1 cellular context compared by ENCODE assay signal in the genomic region with DNA sequence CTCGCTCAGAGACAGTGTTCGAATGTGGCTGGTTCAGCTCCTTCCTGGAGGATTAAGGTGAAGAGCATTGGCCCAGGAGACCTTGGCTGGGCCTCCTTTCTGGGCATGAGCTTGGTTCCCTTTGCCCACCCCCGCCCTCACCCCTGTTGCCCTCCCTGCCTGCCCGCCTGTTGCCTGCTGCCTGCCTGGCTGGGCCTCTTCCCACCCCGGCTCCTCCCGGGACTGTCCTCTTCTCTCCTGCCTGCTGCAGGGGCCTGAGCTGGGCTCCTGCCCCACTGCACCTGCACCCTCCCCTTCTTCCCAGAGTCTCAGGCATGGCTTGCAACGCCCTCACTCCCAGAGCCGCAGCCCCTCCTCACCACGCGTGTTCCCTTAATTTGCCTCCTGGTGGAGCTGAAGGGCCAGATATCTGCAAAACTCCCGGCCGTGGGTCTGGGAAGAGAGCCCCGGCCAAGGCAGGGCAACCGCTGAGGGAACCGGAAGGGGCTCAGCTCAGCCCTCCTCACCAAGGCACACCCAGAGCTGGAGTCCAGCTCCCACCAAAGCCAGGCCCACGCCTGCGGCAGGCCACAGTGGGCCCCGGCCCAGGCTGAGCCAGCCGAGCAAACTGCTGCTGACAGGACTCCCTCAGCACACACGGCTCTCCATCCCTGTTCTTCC.
TF ChIP-seq lines count a peak whose summit lies in the region.

No MANE protein-coding gene starts in this region.

TF ChIP-seq in SK-N-SH, 30 proteins besides CTCF, POLR2A, EP300 and RAD21 (continued from another document):
- TF ChIP-seq, protein P1, sequence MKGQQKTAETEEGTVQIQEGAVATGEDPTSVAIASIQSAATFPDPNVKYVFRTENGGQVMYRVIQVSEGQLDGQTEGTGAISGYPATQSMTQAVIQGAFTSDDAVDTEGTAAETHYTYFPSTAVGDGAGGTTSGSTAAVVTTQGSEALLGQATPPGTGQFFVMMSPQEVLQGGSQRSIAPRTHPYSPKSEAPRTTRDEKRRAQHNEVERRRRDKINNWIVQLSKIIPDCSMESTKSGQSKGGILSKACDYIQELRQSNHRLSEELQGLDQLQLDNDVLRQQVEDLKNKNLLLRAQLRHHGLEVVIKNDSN (IDR thresholded peaks at IDR 0.05; ENCODE audit: borderline replicate concordance, low read depth) = no peak
- TF ChIP-seq RXRA (IDR thresholded peaks at IDR 0.05; ENCODE audit: borderline replicate concordance, low read depth) = no peak
- TF ChIP-seq RFX5 (IDR thresholded peaks at IDR 0.05; ENCODE audit: low read length) = no peak
